15 cellular contexts compared by ENCODE assay signal in the genomic region with DNA sequence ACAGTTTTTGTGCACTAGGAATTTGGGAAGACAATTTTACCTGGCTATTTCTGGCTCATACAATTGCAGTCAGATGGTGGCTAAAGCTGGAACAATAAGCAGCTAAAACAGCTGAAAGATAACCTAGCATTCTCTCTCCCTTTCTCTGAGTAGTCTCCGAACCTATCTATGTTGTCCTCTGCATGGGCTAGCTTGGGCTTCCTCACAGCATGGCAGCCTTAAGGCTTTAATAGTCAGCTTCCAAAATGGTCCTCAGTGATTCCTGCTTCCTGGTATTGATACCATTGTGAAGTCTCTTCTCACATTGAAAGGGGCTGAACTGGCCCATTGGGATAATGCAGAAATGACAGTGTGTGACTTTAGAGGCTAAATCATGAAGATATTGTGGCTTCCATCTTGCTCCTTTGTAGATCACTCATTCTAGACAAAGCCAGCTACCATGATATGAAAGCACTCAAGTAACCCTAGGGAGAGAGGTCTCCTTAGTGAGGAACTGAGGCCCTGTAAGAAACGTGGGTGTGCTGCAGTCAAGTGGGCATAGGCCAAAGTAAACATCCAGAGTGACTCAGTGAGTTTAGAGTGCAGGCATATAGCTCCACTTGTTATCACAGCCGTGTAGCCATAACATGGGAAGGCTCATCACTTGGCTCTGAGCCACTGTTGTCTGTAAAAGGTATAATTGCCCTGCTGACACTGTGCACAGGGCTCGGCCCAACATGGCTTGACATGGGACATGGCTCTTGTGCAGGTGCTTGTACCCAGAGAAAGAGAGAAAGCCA. TPM values are rescaled to one million over a fixed set of nuclear protein-coding genes. Genes with fewer than 3 reads are reported as not detected.
DNase-seq lines count a peak whose midpoint lies in the region; ATAC-seq, FAIRE-seq and TF ChIP-seq lines count a peak whose summit lies in the region.
"Had no signal": no experiment of that assay in that cellular context is flagged by ENCODE, and none has a peak within 500 bp of the region (broad histone marks: within the 10 kb centered on the region; RNA-seq: fewer than 3 reads in every experiment).

No MANE protein-coding gene starts in this region.

- H3K9me1 ChIP-seq in IMR-90 (ENCODE audit: insufficient read depth, low read length), result peaks cover 8% of the 10 kb centered on the region; the same call in 1 of the 2 replicates

- dilution Hi-C loops in IMR-90 (cut with HindIII; ENCODE audit: low sequenced_read_pairs, unreplicated experiment), result no loop called here

- H3K18ac ChIP-seq in IMR-90 (ENCODE audit: low read depth, low read length), result no peak overlapping the region
- H3K18ac ChIP-seq in neuronal stem cell (ENCODE audit: low read length), result peak overlapping the region; percentile 38

- H3K27me3 ChIP-seq in IMR-90 (ENCODE audit: control insufficient read depth, insufficient read depth, low read length) (no peaks in the 10 kb centered on the region), bronchial epithelial cell (ENCODE audit: control insufficient read depth, insufficient read depth, low read length) (no peaks in the 10 kb centered on the region), neuronal stem cell (ENCODE audit: control insufficient read depth in 3 of 3, insufficient read depth in 3 of 3, low read depth in 1 of 3, low read length in 3 of 3) (no peaks in the 10 kb centered on the region)
- H3K27me3 ChIP-seq: BLaER1 treated with 17β-estradiol and CSF1 and Interleukin-3, amounts not matched to agents 10 nM and 100 nM; MG63; neutrophil; uterus had no signal

- no peaks in the 10 kb centered on the region for H4K20me1 ChIP-seq in IMR-90 (ENCODE audit: insufficient read depth, low read length)
- H4K20me1 ChIP-seq: BLaER1 treated with 17β-estradiol and CSF1 and Interleukin-3, amounts not matched to agents 10 nM and 100 nM had no signal

- H3K9me3 ChIP-seq in IMR-90 (ENCODE audit: control insufficient read depth, insufficient read depth, low read length), result peaks cover 4% of the 10 kb centered on the region
- peaks cover 0 to 4% of the 10 kb centered on the region in 2 donors for H3K9me3 ChIP-seq in neuronal stem cell (replicated peaks in 1 of 2; ENCODE audit: control insufficient read depth in 2 of 2, insufficient read depth in 1 of 2, low read depth in 1 of 2, low read length in 2 of 2)
- H3K9me3 ChIP-seq: neutrophil, uterus had no signal

- H3K4me3 ChIP-seq in IMR-90 (ENCODE audit: insufficient read depth, low read depth, low read length) (no peak overlapping the region), bronchial epithelial cell (ENCODE audit: low read depth, low read length) (no peak overlapping the region), neuronal stem cell (ENCODE audit: low read length in 2 of 2) (no peak overlapping the region)
- H3K4me3 ChIP-seq: BLaER1 treated with 17β-estradiol and CSF1 and Interleukin-3, amounts not matched to agents 10 nM and 100 nM; coronary artery; MG63; smooth muscle cell; uterus had no signal

- 33% methylated on average over 2 of the region's 4 CpGs; no CpG with 5 or more reads in 1 of the 2 experiments for WGBS in IMR-90 (ENCODE audit: extremely low coverage in 2 of 2, insufficient read length in 1 of 2), 2 experiments
- no CpG with 5 or more reads among the region's 4 CpGs for WGBS in neuronal stem cell (ENCODE audit: extremely low coverage in 2 of 2, insufficient read length in 2 of 2, insufficient replicate concordance in 1 of 2), 2 donors

- H3K4ac ChIP-seq in IMR-90 (ENCODE audit: low read depth, low read length) (no peak overlapping the region), neuronal stem cell (ENCODE audit: low read length) (no peak overlapping the region)

- in situ Hi-C loops in IMR-90 (cut with MboI; ENCODE audit: low sequenced_read_pairs), result no loop called here

- no peak overlapping the region for H2AK9ac ChIP-seq in IMR-90 (replicated peaks; ENCODE audit: low read depth, low read length, poor library complexity)

- H2AFZ ChIP-seq in IMR-90 (replicated peaks; ENCODE audit: low read length, poor library complexity) (peak overlapping the region; percentile 4), neuronal stem cell (ENCODE audit: low read length) (no peak overlapping the region)

- no peak overlapping the region for H3K14ac ChIP-seq in IMR-90 (replicated peaks; ENCODE audit: low read depth, low read length)
- H3K14ac ChIP-seq in neuronal stem cell (ENCODE audit: low read length), result no peak overlapping the region

- no peak overlapping the region for H4K91ac ChIP-seq in IMR-90 (ENCODE audit: insufficient read depth, low read depth, low read length)
- no peak overlapping the region for H4K91ac ChIP-seq in neuronal stem cell (ENCODE audit: low read depth, low read length, poor library complexity)

- H3K4me2 ChIP-seq in IMR-90 (ENCODE audit: low read depth, low read length), result no peak overlapping the region
- H3K4me2 ChIP-seq in neuronal stem cell (ENCODE audit: insufficient read depth, low read length, poor library complexity, severe bottlenecking), result no peak overlapping the region
- H3K4me2 ChIP-seq: BLaER1 treated with 17β-estradiol and CSF1 and Interleukin-3, amounts not matched to agents 10 nM and 100 nM; smooth muscle cell had no signal

- no peak overlapping the region for H3K23ac ChIP-seq in IMR-90 (ENCODE audit: low read depth, low read length)
- no peak overlapping the region for H3K23ac ChIP-seq in neuronal stem cell (ENCODE audit: low read depth, low read length, poor library complexity)

- FAIRE-seq in bronchial epithelial cell (lab: Jason Lieb, UNC), result no peak

- H3K27ac ChIP-seq in IMR-90 (ENCODE audit: insufficient read depth, low read length), result no peak overlapping the region
- H3K27ac ChIP-seq in neuronal stem cell (replicated peaks; ENCODE audit: low read length), result no peak overlapping the region
- H3K27ac ChIP-seq: BLaER1 treated with 17β-estradiol and CSF1 and Interleukin-3, amounts not matched to agents 10 nM and 100 nM; coronary artery; neutrophil; uterus had no signal

- H4K8ac ChIP-seq in IMR-90 (ENCODE audit: low read depth in 2 of 2, low read length in 2 of 2) (no peak overlapping the region), neuronal stem cell (ENCODE audit: low read depth, low read length) (no peak overlapping the region)

- H2BK120ac ChIP-seq in IMR-90 (ENCODE audit: low read depth, low read length) (no peak overlapping the region), neuronal stem cell (ENCODE audit: low read depth, low read length) (no peak overlapping the region)

- H2BK20ac ChIP-seq in IMR-90 (ENCODE audit: low read depth, low read length), result peak overlapping the region; percentile 1

- no peak overlapping the region for H2BK12ac ChIP-seq in neuronal stem cell (ENCODE audit: low read length)

- H2BK5ac ChIP-seq in IMR-90 (ENCODE audit: low read depth, low read length, poor library complexity, severe bottlenecking) (no peak overlapping the region), neuronal stem cell (ENCODE audit: low read length) (no peak overlapping the region)

- H2AK5ac ChIP-seq in IMR-90 (ENCODE audit: low read depth, low read length) (peak overlapping the region; percentile 43; the same call in 1 of the 2 replicates), neuronal stem cell (ENCODE audit: low read depth, low read length) (no peak overlapping the region)

- TF ChIP-seq POLR2A in IMR-90 (IDR thresholded peaks at IDR 0.05; ENCODE audit: low read depth, low read length), result no peak

- H3K9ac ChIP-seq in IMR-90 (ENCODE audit: low read depth, low read length), result no peak overlapping the region
- H3K9ac ChIP-seq in neuronal stem cell (ENCODE audit: low read depth, low read length, poor library complexity), result peak overlapping the region; percentile 37
- H3K9ac ChIP-seq: BLaER1 treated with 17β-estradiol and CSF1 and Interleukin-3, amounts not matched to agents 10 nM and 100 nM had no signal

- peak; percentile 82 for DNase-seq in IMR-90
- peak; percentile 58 for DNase-seq in bronchial epithelial cell (ENCODE audit: low read depth)
- no peak for DNase-seq in neuronal stem cell (ENCODE audit: low spot score)
- DNase-seq in GM03348 (ENCODE audit: low spot score), result no peak
- DNase-seq: activated CD4-positive, alpha-beta T cell treated with anti-CD3 and anti-CD28 coated beads for 4 hours; MG63; NCI-H2081; NCI-H82; T-helper 17 cell; uterus had no signal

- POLR2A ChIA-PET in IMR-90 (lab: Charles Lee; ENCODE audit: unreplicated experiment), result no interaction called here

- CTCF ChIA-PET in IMR-90 (lab: Yijun Ruan, JAX), result interaction anchor here (0.6 to 1.6 kb wide), 4 partner anchors 14 to 567 kb away, joined by 3 to 4 read pairs (median 4); partner anchors contain the start of gene KAT8

- no peaks in the 10 kb centered on the region for H3K36me3 ChIP-seq in IMR-90 (ENCODE audit: control insufficient read depth, insufficient read depth, low read length)
- no peaks in the 10 kb centered on the region for H3K36me3 ChIP-seq in bronchial epithelial cell (ENCODE audit: control insufficient read depth, insufficient read depth, low read length)
- no peaks in the 10 kb centered on the region for H3K36me3 ChIP-seq in neuronal stem cell (replicated peaks in 1 of 2; ENCODE audit: control insufficient read depth in 2 of 2, insufficient read depth in 2 of 2, low read length in 2 of 2)
- H3K36me3 ChIP-seq: BLaER1 treated with 17β-estradiol and CSF1 and Interleukin-3, amounts not matched to agents 10 nM and 100 nM; neutrophil; uterus had no signal

- TF ChIP-seq RAD21 in IMR-90 (IDR thresholded peaks at IDR 0.05; ENCODE audit: low read length), result no peak

- H3K79me1 ChIP-seq in IMR-90 (ENCODE audit: low read depth in 1 of 2, low read length in 2 of 2) (0 out of 4 replicates have a peak, but pooled peaks cover 0 to 7% of the 10 kb centered on the region in 2 experiments), neuronal stem cell (ENCODE audit: low read depth, low read length) (no peaks in the 10 kb centered on the region)

- no peak overlapping the region for H2BK15ac ChIP-seq in IMR-90 (ENCODE audit: low read depth, low read length)
- no peak overlapping the region for H2BK15ac ChIP-seq in neuronal stem cell (ENCODE audit: low read length)

- intact Hi-C loops in IMR-90 (cut with micrococcal nuclease), result no loop called here

- no peak overlapping the region for H4K5ac ChIP-seq in IMR-90 (ENCODE audit: low read depth, low read length)

- no peaks in the 10 kb centered on the region for H3K4me1 ChIP-seq in IMR-90 (ENCODE audit: control insufficient read depth, insufficient read depth, low read length)
- H3K4me1 ChIP-seq in neuronal stem cell (ENCODE audit: control insufficient read depth in 2 of 2, insufficient read depth in 1 of 2, low read depth in 1 of 2, low read length in 2 of 2), result no peaks in the 10 kb centered on the region
- H3K4me1 ChIP-seq: uterus had no signal

- TF ChIP-seq CTCF in IMR-90 (conservative IDR thresholded peaks at IDR 0.05; ENCODE audit: low read depth, low read length) (no peak), bronchial epithelial cell (IDR thresholded peaks at IDR 0.05; ENCODE audit: insufficient read depth, low read length, severe bottlenecking) (no peak)

- no peak overlapping the region for H3K56ac ChIP-seq in IMR-90 (ENCODE audit: extremely low read depth, insufficient read depth, low read length)

- no TSS peak for BruUV-seq in IMR-90 (replicated peaks; lab: Mats Ljungman, UMichigan)

- ATAC-seq in IMR-90 (ENCODE audit: low read depth) (peak; percentile 60), HG02885 (IDR thresholded peaks at IDR 0.05; ENCODE audit: poor library complexity, unreplicated experiment) (no peak)
- ATAC-seq: T-helper 17 cell had no signal

RNA-seq across cellular contexts. Expression of gene VKORC1, which starts 5.5 kb away (rescaled TPM):
- 61.9 and 65.2 TPM in 2 replicates for total RNA-seq in IMR-90 (2012; rRNA removed)
- polyA plus RNA-seq in IMR-90 (2012; rRNA removed), result 317 and 362 TPM in 2 replicates
- 544 and 807 TPM in 2 replicates for polyA plus RNA-seq in IMR-90 (2012; cell fraction: cytosol; rRNA removed)
- polyA plus RNA-seq in IMR-90 (2012; cell fraction: nucleus; rRNA removed; ENCODE audit: low replicate concordance), result 203 and 293 TPM in 2 replicates
- total RNA-seq in bronchial epithelial cell, result 29.2 and 32.6 TPM in 2 replicates
- 92.1 TPM for polyA plus RNA-seq in neuronal stem cell (2013, experiment 1 of 2)
- polyA plus RNA-seq in neuronal stem cell (2013, experiment 2 of 2), result 93.7 TPM

RNA-seq across cellular contexts. Expression of gene BCKDK, which starts 8.1 kb away (rescaled TPM):
- total RNA-seq in IMR-90 (2012; rRNA removed) (24.4 and 26.0 TPM in 2 replicates), bronchial epithelial cell (7.4 and 7.9 TPM in 2 replicates)
- polyA plus RNA-seq in IMR-90 (2012; rRNA removed), result 79.3 and 89.7 TPM in 2 replicates
- 78.8 and 105 TPM in 2 replicates for polyA plus RNA-seq in IMR-90 (2012; cell fraction: cytosol; rRNA removed)
- 56.0 and 112 TPM in 2 replicates for polyA plus RNA-seq in IMR-90 (2012; cell fraction: nucleus; rRNA removed; ENCODE audit: low replicate concordance)
- 33.0 TPM for polyA plus RNA-seq in neuronal stem cell (2013, experiment 1 of 2)
- 30.7 TPM for polyA plus RNA-seq in neuronal stem cell (2013, experiment 2 of 2)

RNA-seq across cellular contexts. Expression of gene PRSS53, which starts 11.3 kb away (rescaled TPM):
- total RNA-seq in IMR-90 (2012; rRNA removed), result 0.56 and 0.72 TPM in 2 replicates
- polyA plus RNA-seq in IMR-90 (2012; rRNA removed), result 5.4 and 5.9 TPM in 2 replicates
- polyA plus RNA-seq in IMR-90 (2012; cell fraction: cytosol; rRNA removed), result 1.2 and 1.8 TPM in 2 replicates
- polyA plus RNA-seq in IMR-90 (2012; cell fraction: nucleus; rRNA removed; ENCODE audit: low replicate concordance), result 63.3 and 120 TPM in 2 replicates
- 0.90 and 1.1 TPM in 2 replicates for total RNA-seq in bronchial epithelial cell
- polyA plus RNA-seq in neuronal stem cell (2013, experiment 1 of 2), result 1.6 TPM
- 1.9 TPM for polyA plus RNA-seq in neuronal stem cell (2013, experiment 2 of 2)

RNA-seq across cellular contexts. Expression of gene KAT8, which starts 17.4 kb away (rescaled TPM):
- total RNA-seq in IMR-90 (2012; rRNA removed), result 18.9 and 19.4 TPM in 2 replicates
- polyA plus RNA-seq in IMR-90 (2012; rRNA removed), result 27.4 and 28.4 TPM in 2 replicates
- 20.8 and 21.6 TPM in 2 replicates for polyA plus RNA-seq in IMR-90 (2012; cell fraction: cytosol; rRNA removed)
- 55.3 and 65.5 TPM in 2 replicates for polyA plus RNA-seq in IMR-90 (2012; cell fraction: nucleus; rRNA removed; ENCODE audit: low replicate concordance)
- total RNA-seq in bronchial epithelial cell, result 34.1 and 54.5 TPM in 2 replicates
- 52.1 TPM for polyA plus RNA-seq in neuronal stem cell (2013, experiment 1 of 2)
- 52.7 TPM for polyA plus RNA-seq in neuronal stem cell (2013, experiment 2 of 2)

RNA-seq across cellular contexts. Expression of gene ZNF646, which starts 25.8 kb away (rescaled TPM):
- total RNA-seq in IMR-90 (2012; rRNA removed) (6.8 and 6.9 TPM in 2 replicates), bronchial epithelial cell (6.3 and 10.0 TPM in 2 replicates)
- polyA plus RNA-seq in IMR-90 (2012; rRNA removed), result 4.9 and 5.5 TPM in 2 replicates
- polyA plus RNA-seq in IMR-90 (2012; cell fraction: cytosol; rRNA removed), result 2.3 and 2.7 TPM in 2 replicates
- polyA plus RNA-seq in IMR-90 (2012; cell fraction: nucleus; rRNA removed; ENCODE audit: low replicate concordance), result 6.3 and 10.7 TPM in 2 replicates
- polyA plus RNA-seq in neuronal stem cell (2013, experiment 1 of 2), result 11.7 TPM
- 11.2 TPM for polyA plus RNA-seq in neuronal stem cell (2013, experiment 2 of 2)

Comparison
In these comparisons a context has a peak if more than half of its experiments do, and no peak if none do; other contexts are left out.
1. DNase-seq: peak in IMR-90 (single experiment) and bronchial epithelial cell (single experiment); none in neuronal stem cell (single experiment) and GM03348 (single experiment).